In genomic region chr13:73171242-73171641, GRCh38 we compare ENCODE assay signal across 2 cellular contexts.
A peak's percentile ranks its signal among the peaks of the same experiment; 100 is the strongest.
TF ChIP-seq lines count a peak whose summit lies in the region.

No MANE protein-coding gene starts in this region.

TF ChIP-seq in IMR-90, 13 proteins besides CTCF, POLR2A, EP300 and RAD21:
- TF ChIP-seq MXI1 (IDR thresholded peaks at IDR 0.05; ENCODE audit: borderline replicate concordance, low read depth, low read length), result no peak

TF ChIP-seq in GM12878, 131 proteins besides CTCF, POLR2A, EP300 and RAD21:
- TF ChIP-seq ZNF24 (IDR thresholded peaks at IDR 0.05), result no peak
- TF ChIP-seq ZNF384 (IDR thresholded peaks at IDR 0.05; ENCODE audit: borderline replicate concordance, low read depth, low read length), result peak; percentile 67
